ENCODE assay signal across 10 cellular contexts in genomic region chr9:2234371-2234893, GRCh38.
A peak's percentile ranks its signal among the peaks of the same experiment; 100 is the strongest.
DNase-seq lines count a peak whose midpoint lies in the region; TF ChIP-seq lines count a peak whose summit lies in the region.
"Had no signal": no experiment of that assay in that cellular context is flagged by ENCODE, and none has a peak within 500 bp of the region (broad histone marks: within the 10 kb centered on the region; RNA-seq: fewer than 3 reads in every experiment).

No MANE protein-coding gene starts in this region.

- DNase-seq in M059J (ENCODE audit: low read depth) (peak; percentile 22), NCI-H345 treated with DMSO at 0.1 percent for 48 hours (lab: John Stamatoyannopoulos, UW; ENCODE audit: unreplicated experiment) (peak; percentile 30), foreskin melanocyte (peak; percentile 18), stomach (no peak), HuH-7 (ENCODE audit: low spot score) (no peak), prostate gland (ENCODE audit: low spot score) (no peak)
- DNase-seq: DMS153, kidney, T-helper 9 cell had no signal

- H3K4me1 ChIP-seq in skeletal muscle satellite cell (ENCODE audit: control insufficient read depth, insufficient read depth, low read length) (peaks cover 14% of the 10 kb centered on the region), stomach (peaks cover 0 to 48% (median 15%) of the 10 kb centered on the region in 4 donors), prostate gland (replicated peaks) (no peaks in the 10 kb centered on the region)

- H3K9me3 ChIP-seq in skeletal muscle satellite cell (replicated peaks; ENCODE audit: low read length) = no peaks in the 10 kb centered on the region
- H3K9me3 ChIP-seq in stomach = no peaks in the 10 kb centered on the region
- H3K9me3 ChIP-seq in prostate gland = no peaks in the 10 kb centered on the region

- H3K4me3 ChIP-seq in skeletal muscle satellite cell (ENCODE audit: low read length) (no peak overlapping the region), stomach (no peak overlapping the region), prostate gland (no peak overlapping the region)

- WGBS in stomach, 5 donors = 43 to 66% (median 56%) methylated on average over 5 of the region's 5 CpGs
- WGBS in prostate gland = 24% methylated on average over 5 of the region's 5 CpGs

- no peak for TF ChIP-seq CTCF in stomach (IDR thresholded peaks at IDR 0.05)
- TF ChIP-seq CTCF in prostate gland (IDR thresholded peaks at IDR 0.05) = no peak

- H3K9ac ChIP-seq in skeletal muscle satellite cell (ENCODE audit: low read depth, low read length) = no peak overlapping the region

- H3K27me3 ChIP-seq in skeletal muscle satellite cell (ENCODE audit: control insufficient read depth, insufficient read depth, low read length) = no peaks in the 10 kb centered on the region
- no peaks in the 10 kb centered on the region for H3K27me3 ChIP-seq in stomach
- H3K27me3 ChIP-seq in prostate gland (replicated peaks; ENCODE audit: insufficient read depth) = no peaks in the 10 kb centered on the region

- peak overlapping the region in 1 of 5 donors; percentile 78 for H3K27ac ChIP-seq in stomach
- H3K27ac ChIP-seq in prostate gland = no peak overlapping the region

- peak overlapping the region; percentile 5 for H3K4me2 ChIP-seq in skeletal muscle satellite cell (ENCODE audit: low read length)

- H3K36me3 ChIP-seq in skeletal muscle satellite cell (ENCODE audit: insufficient read depth, low read length) = no peaks in the 10 kb centered on the region
- H3K36me3 ChIP-seq in stomach = no peaks in the 10 kb centered on the region
- H3K36me3 ChIP-seq in prostate gland = no peaks in the 10 kb centered on the region

- TF ChIP-seq EP300 in stomach (IDR thresholded peaks at IDR 0.05) = no peak

- TF ChIP-seq POLR2A in stomach (IDR thresholded peaks at IDR 0.05) = no peak
- TF ChIP-seq POLR2A in prostate gland (IDR thresholded peaks at IDR 0.05) = no peak

- intact Hi-C loops in stomach (cut with DNase I; ENCODE audit: low total_unique reads) (no loop called here), prostate gland (cut with DNase I) (no loop called here)

Comparison
In these comparisons a context has a peak if more than half of its experiments do, and no peak if none do; other contexts are left out.
1. DNase-seq: peak in M059J (single experiment), NCI-H345 treated with DMSO at 0.1 percent for 48 hours (single experiment) and foreskin melanocyte (single experiment); none in stomach (single experiment), HuH-7 (single experiment) and prostate gland (single experiment).